10 cellular contexts compared by ENCODE assay signal in the genomic region with DNA sequence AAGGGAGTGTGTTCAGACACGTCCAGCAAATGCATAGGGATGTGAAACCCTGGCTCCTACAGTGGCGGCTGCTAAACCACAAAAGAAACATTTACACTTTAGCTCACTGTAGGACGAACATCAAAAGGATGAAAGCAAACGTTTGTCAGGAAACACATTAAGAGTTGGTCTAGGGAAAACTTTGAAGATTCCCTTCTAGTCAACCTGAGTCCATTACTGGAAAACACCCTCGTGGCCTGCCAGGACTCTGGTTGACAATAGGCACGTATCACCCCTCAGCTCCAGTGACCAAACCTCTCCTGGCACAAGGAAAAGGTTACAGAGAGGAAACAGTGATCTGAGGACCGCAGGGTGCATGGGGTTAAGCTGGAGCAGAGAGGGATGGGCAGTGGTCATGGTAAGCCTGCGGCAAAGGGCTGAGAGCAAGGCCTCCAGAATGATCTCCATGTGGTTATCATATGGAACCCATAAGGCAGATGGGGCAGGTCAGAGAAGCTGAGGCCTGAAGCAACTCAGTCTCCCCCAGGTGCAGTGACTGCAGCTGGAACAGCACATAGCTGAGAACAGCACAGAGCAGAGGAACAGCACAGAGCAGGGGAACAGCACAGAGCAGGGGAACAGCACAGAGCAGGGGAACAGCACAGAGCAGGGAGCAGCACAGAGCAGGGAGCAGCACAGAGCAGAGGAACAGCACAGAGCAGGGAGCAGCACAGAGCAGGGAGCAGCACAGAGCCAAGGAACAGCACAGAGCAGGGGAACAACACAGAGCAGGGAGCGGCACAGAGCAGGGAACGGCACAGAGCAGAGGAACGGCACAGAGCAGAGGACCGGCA. TPM values are rescaled to one million over a fixed set of nuclear protein-coding genes. Genes with fewer than 3 reads are reported as not detected.
DNase-seq lines count a peak whose midpoint lies in the region; ATAC-seq and TF ChIP-seq lines count a peak whose summit lies in the region.
"Had no signal": no experiment of that assay in that cellular context is flagged by ENCODE, and none has a peak within 500 bp of the region (broad histone marks: within the 10 kb centered on the region; RNA-seq: fewer than 3 reads in every experiment).

No MANE protein-coding gene starts in this region.

- H4K20me1 ChIP-seq in OCI-LY3 (ENCODE audit: insufficient read depth, low read length): no peaks in the 10 kb centered on the region

- H3K4me3 ChIP-seq in OCI-LY3 (ENCODE audit: low read length) (peak overlapping the region; percentile 57), mucosa of descending colon (no peak overlapping the region)

- H3K9me3 ChIP-seq in OCI-LY3 (ENCODE audit: insufficient read depth, low read length): no peaks in the 10 kb centered on the region
- no peaks in the 10 kb centered on the region for H3K9me3 ChIP-seq in mucosa of descending colon

- H3K4me1 ChIP-seq in OCI-LY3 (ENCODE audit: low read length): peaks cover 53% of the 10 kb centered on the region
- H3K4me1 ChIP-seq in mucosa of descending colon (ENCODE audit: low read depth): no peaks in the 10 kb centered on the region

- H2AFZ ChIP-seq in OCI-LY3 (ENCODE audit: low read depth, low read length): no peak overlapping the region

- no peaks in the 10 kb centered on the region for H3K79me2 ChIP-seq in OCI-LY3 (ENCODE audit: low read length)

- peak overlapping the region; percentile 64 for H3K27ac ChIP-seq in OCI-LY3 (ENCODE audit: low read length)

- peak overlapping the region; percentile 86 for H3K4me2 ChIP-seq in OCI-LY3 (ENCODE audit: low read length)

- H3K36me3 ChIP-seq in OCI-LY3 (replicated peaks; ENCODE audit: low read depth, low read length) (no peaks in the 10 kb centered on the region), mucosa of descending colon (ENCODE audit: low read depth) (no peaks in the 10 kb centered on the region)

- DNase-seq in mucosa of descending colon (peak in 1 of 3 donors; percentile 17), NCI-H226 (no peak), SKM-1 (lab: John Stamatoyannopoulos, UW; ENCODE audit: unreplicated experiment) (no peak), NCI-H2029 (lab: John Stamatoyannopoulos, UW) (no peak), HPDE6-E6E7 (ENCODE audit: extremely low spot score) (no peak)
- DNase-seq: activated CD4-positive, alpha-beta T cell treated with anti-CD3 and anti-CD28 coated beads for 4 hours; mesendoderm had no signal

- ATAC-seq in GM19023 (IDR thresholded peaks at IDR 0.05; ENCODE audit: unreplicated experiment) (peak; percentile 73), HG02759 (IDR thresholded peaks at IDR 0.05; ENCODE audit: unreplicated experiment) (peak; percentile 88), mucosa of descending colon (peak; percentile 56)

- H3K27me3 ChIP-seq in OCI-LY3 (ENCODE audit: low read depth, low read length): peaks cover 26% of the 10 kb centered on the region

- peak overlapping the region; percentile 1; the same call in 1 of the 2 replicates for H3K9ac ChIP-seq in OCI-LY3 (ENCODE audit: low read length)

- TF ChIP-seq CTCF in OCI-LY3 (IDR thresholded peaks at IDR 0.05; ENCODE audit: low read depth, low read length): no peak
- no peak for TF ChIP-seq CTCF in mucosa of descending colon (IDR thresholded peaks at IDR 0.05)

- intact Hi-C loops in mucosa of descending colon (cut with DNase I, micrococcal nuclease): no loop called here

RNA-seq across cellular contexts. Expression of a gene that starts 49.9 kb away (rescaled TPM):
- total RNA-seq in mucosa of descending colon: 10 to 100 TPM in 2 of 3 donors, 1 to 10 TPM in 1; 4.8 to 64.5 (median 10.8) TPM
